In genomic region chr1:159922499-159923202, GRCh38 we compare ENCODE assay signal across 1 cellular context.
TF ChIP-seq lines count a peak whose summit lies in the region.

No MANE protein-coding gene starts in this region.

TF ChIP-seq in K562, 482 proteins besides CTCF, POLR2A, EP300 and RAD21 (continued from another document and continues in another):
- peak; percentile 53 for TF ChIP-seq PRDM10 (IDR thresholded peaks at IDR 0.05; ENCODE audit: partially characterized antibody)
- TF ChIP-seq, protein P1, sequence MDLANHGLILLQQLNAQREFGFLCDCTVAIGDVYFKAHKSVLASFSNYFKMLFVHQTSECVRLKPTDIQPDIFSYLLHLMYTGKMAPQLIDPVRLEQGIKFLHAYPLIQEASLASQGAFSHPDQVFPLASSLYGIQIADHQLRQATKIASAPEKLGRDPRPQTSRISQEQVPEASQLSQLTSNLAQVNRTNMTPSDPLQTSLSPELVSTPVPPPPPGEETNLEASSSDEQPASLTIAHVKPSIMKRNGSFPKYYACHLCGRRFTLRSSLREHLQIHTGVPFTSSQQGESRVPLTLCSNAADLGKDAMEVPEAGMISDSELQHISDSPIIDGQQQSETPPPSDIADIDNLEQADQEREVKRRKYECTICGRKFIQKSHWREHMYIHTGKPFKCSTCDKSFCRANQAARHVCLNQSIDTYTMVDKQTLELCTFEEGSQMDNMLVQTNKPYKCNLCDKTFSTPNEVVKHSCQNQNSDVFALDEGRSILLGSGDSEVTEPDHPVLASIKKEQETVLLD (IDR thresholded peaks at IDR 0.05) = no peak
- TF ChIP-seq, protein P2, sequence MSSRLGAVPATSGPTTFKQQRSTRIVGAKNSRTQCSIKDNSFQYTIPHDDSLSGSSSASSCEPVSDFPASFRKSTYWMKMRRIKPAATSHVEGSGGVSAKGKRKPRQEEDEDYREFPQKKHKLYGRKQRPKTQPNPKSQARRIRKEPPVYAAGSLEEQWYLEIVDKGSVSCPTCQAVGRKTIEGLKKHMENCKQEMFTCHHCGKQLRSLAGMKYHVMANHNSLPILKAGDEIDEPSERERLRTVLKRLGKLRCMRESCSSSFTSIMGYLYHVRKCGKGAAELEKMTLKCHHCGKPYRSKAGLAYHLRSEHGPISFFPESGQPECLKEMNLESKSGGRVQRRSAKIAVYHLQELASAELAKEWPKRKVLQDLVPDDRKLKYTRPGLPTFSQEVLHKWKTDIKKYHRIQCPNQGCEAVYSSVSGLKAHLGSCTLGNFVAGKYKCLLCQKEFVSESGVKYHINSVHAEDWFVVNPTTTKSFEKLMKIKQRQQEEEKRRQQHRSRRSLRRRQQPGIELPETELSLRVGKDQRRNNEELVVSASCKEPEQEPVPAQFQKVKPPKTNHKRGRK (tag; IDR thresholded peaks at IDR 0.05) = no peak
- no peak for TF ChIP-seq CCNT2 (IDR thresholded peaks at IDR 0.05; ENCODE audit: borderline replicate concordance, extremely low read depth, insufficient read length, low read depth, low read length)
- TF ChIP-seq PHF8 (IDR thresholded peaks at IDR 0.05; ENCODE audit: borderline replicate concordance, low read length) = 0 out of 2 replicates have a peak, but pooled peaks have one; percentile 11
- no peak for TF ChIP-seq FOS (IDR thresholded peaks at IDR 0.05; ENCODE audit: extremely low read depth, insufficient read length)
- TF ChIP-seq ZC3H4 (CRISPR knock-in tag; IDR thresholded peaks at IDR 0.05; ENCODE audit: borderline replicate concordance) = 0 out of 2 replicates have a peak, but pooled peaks have one; percentile 23
- TF ChIP-seq RAD51 (IDR thresholded peaks at IDR 0.05; ENCODE audit: borderline replicate concordance, low read depth) = no peak
- no peak for TF ChIP-seq ZNF3 (CRISPR knock-in tag; IDR thresholded peaks at IDR 0.05)
- TF ChIP-seq CEBPG (CRISPR knock-in tag; IDR thresholded peaks at IDR 0.05) = no peak
- no peak for TF ChIP-seq CEBPG (tag; conservative IDR thresholded peaks at IDR 0.05 in 1 of 2, IDR thresholded peaks at IDR 0.05 in 1 of 2)
- no peak for TF ChIP-seq CBX2 (IDR thresholded peaks at IDR 0.05; ENCODE audit: insufficient read depth, low read length, poor library complexity, severe bottlenecking)
- no peak for TF ChIP-seq SIN3A (IDR thresholded peaks at IDR 0.05; ENCODE audit: borderline replicate concordance in 2 of 2, control insufficient read depth in 1 of 2, low read depth in 2 of 2, low read length in 2 of 2)
- no peak for TF ChIP-seq PHF20 (IDR thresholded peaks at IDR 0.05; ENCODE audit: partially characterized antibody)
- no peak for TF ChIP-seq THAP7 (CRISPR knock-in tag; IDR thresholded peaks at IDR 0.05)
- no peak for TF ChIP-seq SPI1 (IDR thresholded peaks at IDR 0.05; ENCODE audit: borderline replicate concordance, low read depth, low read length)
- TF ChIP-seq SMAD3 (CRISPR knock-in tag; conservative IDR thresholded peaks at IDR 0.05) = no peak
- peak; percentile 48; the same call in 1 of the 2 replicates for TF ChIP-seq RBFOX2 (IDR thresholded peaks at IDR 0.05; ENCODE audit: low read depth, low read length)
- no peak for TF ChIP-seq MCM7 (IDR thresholded peaks at IDR 0.05)
- TF ChIP-seq TEAD4 (IDR thresholded peaks at IDR 0.05; ENCODE audit: low read length) = no peak
- no peak for TF ChIP-seq TEAD4 (CRISPR knock-in tag; IDR thresholded peaks at IDR 0.05; ENCODE audit: borderline replicate concordance)
- TF ChIP-seq PCBP1 (IDR thresholded peaks at IDR 0.05; ENCODE audit: low read depth, low read length, poor library complexity, severe bottlenecking) = no peak
- TF ChIP-seq SREBF1 (IDR thresholded peaks at IDR 0.05; ENCODE audit: borderline replicate concordance, low read depth, low read length) = no peak
- TF ChIP-seq, protein P3, sequence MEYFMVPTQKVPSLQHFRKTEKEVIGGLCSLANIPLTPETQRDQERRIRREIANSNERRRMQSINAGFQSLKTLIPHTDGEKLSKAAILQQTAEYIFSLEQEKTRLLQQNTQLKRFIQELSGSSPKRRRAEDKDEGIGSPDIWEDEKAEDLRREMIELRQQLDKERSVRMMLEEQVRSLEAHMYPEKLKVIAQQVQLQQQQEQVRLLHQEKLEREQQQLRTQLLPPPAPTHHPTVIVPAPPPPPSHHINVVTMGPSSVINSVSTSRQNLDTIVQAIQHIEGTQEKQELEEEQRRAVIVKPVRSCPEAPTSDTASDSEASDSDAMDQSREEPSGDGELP (CRISPR knock-in tag; IDR thresholded peaks at IDR 0.05; ENCODE audit: borderline replicate concordance) = peak; percentile 89
- TF ChIP-seq RFX5 (IDR thresholded peaks at IDR 0.05; ENCODE audit: low read depth, low read length) = no peak
- no peak for TF ChIP-seq E2F3 (CRISPR knock-in tag; IDR thresholded peaks at IDR 0.05)
- no peak for TF ChIP-seq NFE2L1 (tag; IDR thresholded peaks at IDR 0.05; ENCODE audit: borderline replicate concordance, low read depth)
- no peak for TF ChIP-seq ZBTB34 (CRISPR knock-in tag; IDR thresholded peaks at IDR 0.05)
- TF ChIP-seq ZFPM2 (CRISPR knock-in tag; IDR thresholded peaks at IDR 0.05) = no peak
- TF ChIP-seq, protein P4, sequence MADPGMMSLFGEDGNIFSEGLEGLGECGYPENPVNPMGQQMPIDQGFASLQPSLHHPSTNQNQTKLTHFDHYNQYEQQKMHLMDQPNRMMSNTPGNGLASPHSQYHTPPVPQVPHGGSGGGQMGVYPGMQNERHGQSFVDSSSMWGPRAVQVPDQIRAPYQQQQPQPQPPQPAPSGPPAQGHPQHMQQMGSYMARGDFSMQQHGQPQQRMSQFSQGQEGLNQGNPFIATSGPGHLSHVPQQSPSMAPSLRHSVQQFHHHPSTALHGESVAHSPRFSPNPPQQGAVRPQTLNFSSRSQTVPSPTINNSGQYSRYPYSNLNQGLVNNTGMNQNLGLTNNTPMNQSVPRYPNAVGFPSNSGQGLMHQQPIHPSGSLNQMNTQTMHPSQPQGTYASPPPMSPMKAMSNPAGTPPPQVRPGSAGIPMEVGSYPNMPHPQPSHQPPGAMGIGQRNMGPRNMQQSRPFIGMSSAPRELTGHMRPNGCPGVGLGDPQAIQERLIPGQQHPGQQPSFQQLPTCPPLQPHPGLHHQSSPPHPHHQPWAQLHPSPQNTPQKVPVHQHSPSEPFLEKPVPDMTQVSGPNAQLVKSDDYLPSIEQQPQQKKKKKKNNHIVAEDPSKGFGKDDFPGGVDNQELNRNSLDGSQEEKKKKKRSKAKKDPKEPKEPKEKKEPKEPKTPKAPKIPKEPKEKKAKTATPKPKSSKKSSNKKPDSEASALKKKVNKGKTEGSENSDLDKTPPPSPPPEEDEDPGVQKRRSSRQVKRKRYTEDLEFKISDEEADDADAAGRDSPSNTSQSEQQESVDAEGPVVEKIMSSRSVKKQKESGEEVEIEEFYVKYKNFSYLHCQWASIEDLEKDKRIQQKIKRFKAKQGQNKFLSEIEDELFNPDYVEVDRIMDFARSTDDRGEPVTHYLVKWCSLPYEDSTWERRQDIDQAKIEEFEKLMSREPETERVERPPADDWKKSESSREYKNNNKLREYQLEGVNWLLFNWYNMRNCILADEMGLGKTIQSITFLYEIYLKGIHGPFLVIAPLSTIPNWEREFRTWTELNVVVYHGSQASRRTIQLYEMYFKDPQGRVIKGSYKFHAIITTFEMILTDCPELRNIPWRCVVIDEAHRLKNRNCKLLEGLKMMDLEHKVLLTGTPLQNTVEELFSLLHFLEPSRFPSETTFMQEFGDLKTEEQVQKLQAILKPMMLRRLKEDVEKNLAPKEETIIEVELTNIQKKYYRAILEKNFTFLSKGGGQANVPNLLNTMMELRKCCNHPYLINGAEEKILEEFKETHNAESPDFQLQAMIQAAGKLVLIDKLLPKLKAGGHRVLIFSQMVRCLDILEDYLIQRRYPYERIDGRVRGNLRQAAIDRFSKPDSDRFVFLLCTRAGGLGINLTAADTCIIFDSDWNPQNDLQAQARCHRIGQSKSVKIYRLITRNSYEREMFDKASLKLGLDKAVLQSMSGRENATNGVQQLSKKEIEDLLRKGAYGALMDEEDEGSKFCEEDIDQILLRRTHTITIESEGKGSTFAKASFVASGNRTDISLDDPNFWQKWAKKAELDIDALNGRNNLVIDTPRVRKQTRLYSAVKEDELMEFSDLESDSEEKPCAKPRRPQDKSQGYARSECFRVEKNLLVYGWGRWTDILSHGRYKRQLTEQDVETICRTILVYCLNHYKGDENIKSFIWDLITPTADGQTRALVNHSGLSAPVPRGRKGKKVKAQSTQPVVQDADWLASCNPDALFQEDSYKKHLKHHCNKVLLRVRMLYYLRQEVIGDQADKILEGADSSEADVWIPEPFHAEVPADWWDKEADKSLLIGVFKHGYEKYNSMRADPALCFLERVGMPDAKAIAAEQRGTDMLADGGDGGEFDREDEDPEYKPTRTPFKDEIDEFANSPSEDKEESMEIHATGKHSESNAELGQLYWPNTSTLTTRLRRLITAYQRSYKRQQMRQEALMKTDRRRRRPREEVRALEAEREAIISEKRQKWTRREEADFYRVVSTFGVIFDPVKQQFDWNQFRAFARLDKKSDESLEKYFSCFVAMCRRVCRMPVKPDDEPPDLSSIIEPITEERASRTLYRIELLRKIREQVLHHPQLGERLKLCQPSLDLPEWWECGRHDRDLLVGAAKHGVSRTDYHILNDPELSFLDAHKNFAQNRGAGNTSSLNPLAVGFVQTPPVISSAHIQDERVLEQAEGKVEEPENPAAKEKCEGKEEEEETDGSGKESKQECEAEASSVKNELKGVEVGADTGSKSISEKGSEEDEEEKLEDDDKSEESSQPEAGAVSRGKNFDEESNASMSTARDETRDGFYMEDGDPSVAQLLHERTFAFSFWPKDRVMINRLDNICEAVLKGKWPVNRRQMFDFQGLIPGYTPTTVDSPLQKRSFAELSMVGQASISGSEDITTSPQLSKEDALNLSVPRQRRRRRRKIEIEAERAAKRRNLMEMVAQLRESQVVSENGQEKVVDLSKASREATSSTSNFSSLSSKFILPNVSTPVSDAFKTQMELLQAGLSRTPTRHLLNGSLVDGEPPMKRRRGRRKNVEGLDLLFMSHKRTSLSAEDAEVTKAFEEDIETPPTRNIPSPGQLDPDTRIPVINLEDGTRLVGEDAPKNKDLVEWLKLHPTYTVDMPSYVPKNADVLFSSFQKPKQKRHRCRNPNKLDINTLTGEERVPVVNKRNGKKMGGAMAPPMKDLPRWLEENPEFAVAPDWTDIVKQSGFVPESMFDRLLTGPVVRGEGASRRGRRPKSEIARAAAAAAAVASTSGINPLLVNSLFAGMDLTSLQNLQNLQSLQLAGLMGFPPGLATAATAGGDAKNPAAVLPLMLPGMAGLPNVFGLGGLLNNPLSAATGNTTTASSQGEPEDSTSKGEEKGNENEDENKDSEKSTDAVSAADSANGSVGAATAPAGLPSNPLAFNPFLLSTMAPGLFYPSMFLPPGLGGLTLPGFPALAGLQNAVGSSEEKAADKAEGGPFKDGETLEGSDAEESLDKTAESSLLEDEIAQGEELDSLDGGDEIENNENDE (IDR thresholded peaks at IDR 0.05; ENCODE audit: low read depth, low read length) = no peak
- no peak for TF ChIP-seq ZNF184 (CRISPR knock-in tag; IDR thresholded peaks at IDR 0.05)
- TF ChIP-seq CCAR2 (IDR thresholded peaks at IDR 0.05; ENCODE audit: low read depth, low read length) = no peak
- TF ChIP-seq, protein P5, sequence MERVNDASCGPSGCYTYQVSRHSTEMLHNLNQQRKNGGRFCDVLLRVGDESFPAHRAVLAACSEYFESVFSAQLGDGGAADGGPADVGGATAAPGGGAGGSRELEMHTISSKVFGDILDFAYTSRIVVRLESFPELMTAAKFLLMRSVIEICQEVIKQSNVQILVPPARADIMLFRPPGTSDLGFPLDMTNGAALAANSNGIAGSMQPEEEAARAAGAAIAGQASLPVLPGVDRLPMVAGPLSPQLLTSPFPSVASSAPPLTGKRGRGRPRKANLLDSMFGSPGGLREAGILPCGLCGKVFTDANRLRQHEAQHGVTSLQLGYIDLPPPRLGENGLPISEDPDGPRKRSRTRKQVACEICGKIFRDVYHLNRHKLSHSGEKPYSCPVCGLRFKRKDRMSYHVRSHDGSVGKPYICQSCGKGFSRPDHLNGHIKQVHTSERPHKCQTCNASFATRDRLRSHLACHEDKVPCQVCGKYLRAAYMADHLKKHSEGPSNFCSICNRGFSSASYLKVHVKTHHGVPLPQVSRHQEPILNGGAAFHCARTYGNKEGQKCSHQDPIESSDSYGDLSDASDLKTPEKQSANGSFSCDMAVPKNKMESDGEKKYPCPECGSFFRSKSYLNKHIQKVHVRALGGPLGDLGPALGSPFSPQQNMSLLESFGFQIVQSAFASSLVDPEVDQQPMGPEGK (CRISPR knock-in tag; IDR thresholded peaks at IDR 0.05; ENCODE audit: borderline replicate concordance) = no peak
- no peak; the same call in 1 of the 2 replicates for TF ChIP-seq GABPA (tag; conservative IDR thresholded peaks at IDR 0.05; ENCODE audit: low read depth)
- TF ChIP-seq KDM1A (IDR thresholded peaks at IDR 0.05) = no peak
- no peak for TF ChIP-seq ZNF79 (CRISPR knock-in tag; IDR thresholded peaks at IDR 0.05; ENCODE audit: low read depth)
